8 cellular contexts compared by ENCODE assay signal in genomic region chr5:140244525-140245025, GRCh38. TPM values are rescaled to one million over a fixed set of nuclear protein-coding genes. Genes with fewer than 3 reads are reported as not detected.
DNase-seq lines count a peak whose midpoint lies in the region; ATAC-seq and TF ChIP-seq lines count a peak whose summit lies in the region.

No MANE protein-coding gene starts in this region.

- DNase-seq in NCI-H1436 (lab: John Stamatoyannopoulos, UW) = peak; percentile 63
- DNase-seq in NCI-H1436 treated with DMSO at 0.1 percent for 48 hours (lab: John Stamatoyannopoulos, UW) = no peak
- DNase-seq in NCI-H748 (lab: John Stamatoyannopoulos, UW; ENCODE audit: unreplicated experiment) = peak; percentile 84
- peak; percentile 87 to 89 for DNase-seq in activated CD4-positive, alpha-beta T cell treated with anti-CD3 and anti-CD28 coated beads, Interleukin-2, amount 50 U/mL, for 48 hours
- DNase-seq in dedifferentiated amniotic fluid mesenchymal stem cell (ENCODE audit: extremely low spot score) = peak; percentile 84
- DNase-seq in lung (ENCODE audit: low spot score) = peak; percentile 91
- peak; percentile 55 to 70 (median 60) for DNase-seq in stimulated activated CD4-positive, alpha-beta T cell treated with anti-CD3 and anti-CD28 coated beads, TNF-alpha, amount 100 ng/mL, for 4 hours (ENCODE audit: low read depth in 3 of 3)

- no peak overlapping the region for H3K4me3 ChIP-seq in lung

- H3K27me3 ChIP-seq in lung (ENCODE audit: control insufficient read depth, insufficient read depth) = no peaks in the 10 kb centered on the region

- peak; percentile 94 for TF ChIP-seq CTCF in lung (IDR thresholded peaks at IDR 0.05; ENCODE audit: control extremely low read depth, extremely low read depth)

- 16% methylated on average over 14 of the region's 14 CpGs for WGBS in lung, 2 donors

- H3K36me3 ChIP-seq in lung (ENCODE audit: control insufficient read depth in 2 of 2, insufficient read depth in 2 of 2, low read length in 2 of 2) = peaks cover 0 to 11% of the 10 kb centered on the region in 2 donors

- no peaks in the 10 kb centered on the region for H3K9me3 ChIP-seq in lung (ENCODE audit: control insufficient read depth in 2 of 2, insufficient read depth in 1 of 2, low read length in 1 of 2)

- peak overlapping the region; percentile 18 to 72 for H3K27ac ChIP-seq in lung (ENCODE audit: low read depth in 1 of 2, low read length in 1 of 2)

- peak; percentile 60 for ATAC-seq in HG03103 (IDR thresholded peaks at IDR 0.05; ENCODE audit: low read depth, unreplicated experiment)
- ATAC-seq in lung (ENCODE audit: insufficient read depth, low FRiP score) = peak; percentile 87

- H3K4me1 ChIP-seq in lung (ENCODE audit: control insufficient read depth in 2 of 2, insufficient read depth in 2 of 2, low read length in 2 of 2) = peaks cover 25 to 33% of the 10 kb centered on the region in 2 donors

RNA-seq across cellular contexts. Expression of gene PFDN1, which starts 58.3 kb away (rescaled TPM):
- total RNA-seq in lung = 10 to 100 TPM; 42.0 to 45.3 TPM
- 100 to 1,000 TPM in 1 of 2 donors, 10 to 100 TPM in 1; 57.9 to 108 TPM for polyA plus RNA-seq in lung
